Comparison of ENCODE assay signal across 16 cellular contexts in genomic region chr3:14519406-14519805, GRCh38. TPM values are rescaled to one million over a fixed set of nuclear protein-coding genes. Genes with fewer than 3 reads are reported as not detected.
"Had no signal": no experiment of that assay in that cellular context is flagged by ENCODE, and none has a peak within 500 bp of the region (broad histone marks: within the 10 kb centered on the region; RNA-seq: fewer than 3 reads in every experiment).

No MANE protein-coding gene starts in this region.

- DNase-seq: activated CD8-positive, alpha-beta memory T cell treated with anti-CD3 and anti-CD28 coated beads for 24 hours; activated CD8-positive, alpha-beta memory T cell treated with anti-CD3 and anti-CD28 coated beads, Interleukin-2, amount 50 U/mL, for 4 hours; activated naive CD4-positive, alpha-beta T cell treated with Interleukin-2 at 50 U/mL for 16 hours; activated T-cell treated with anti-CD3 and anti-CD28 coated beads, Interleukin-2, amount 50 U/mL, for 24 hours; effector CD8-positive, alpha-beta T cell; foreskin keratinocyte; hippocampal formation; stimulated activated CD4-positive, alpha-beta T cell treated with anti-CD3 and anti-CD28 coated beads, Interleukin-1b, Interleukin-23, amount 100 ng/mL, for 48 hours; substantia nigra; T-helper 9 cell had no signal

- H3K9me3 ChIP-seq: prostate gland, tibial artery had no signal

- H3K27me3 ChIP-seq: cardiac muscle cell, foreskin keratinocyte, tibial artery had no signal

- H3K27ac ChIP-seq: cardiac muscle cell, foreskin keratinocyte, prostate gland, skin epidermis, tibial artery had no signal

- ATAC-seq: activated T-helper 17 cell treated with anti-CD3 and anti-CD28 coated beads, Interleukin-2, amount 50 U/mL, for 72 hours; foreskin keratinocyte had no signal

- H3K36me3 ChIP-seq: cardiac muscle cell, prostate gland, tibial artery had no signal

- H3K4me3 ChIP-seq: cardiac muscle cell, prostate gland, skin epidermis, tibial artery had no signal

- H3K4me1 ChIP-seq: prostate gland had no signal

RNA-seq across cellular contexts. Expression of gene GRIP2, which starts 20.7 kb away (rescaled TPM):
- total RNA-seq: mononuclear cell had no signal
- polyA plus RNA-seq: cardiac muscle cell had no signal
